Comparison of ENCODE assay signal across 15 cellular contexts in genomic region chr14:99015833-99016232, GRCh38.
"Had no signal": no experiment of that assay in that cellular context is flagged by ENCODE, and none has a peak within 500 bp of the region (broad histone marks: within the 10 kb centered on the region; RNA-seq: fewer than 3 reads in every experiment).

No MANE protein-coding gene starts in this region.

- H3K4me3 Mint-ChIP-seq: dendritic cell treated with granulocyte-macrophage colony-stimulating factor and Interleukin-4, amounts not matched to agents 40 ng/mL and 50 ng/mL, for 4 days; naive thymus-derived CD4-positive, alpha-beta T cell; neural crest cell had no signal

- H3K27me3 ChIP-seq: esophagus squamous epithelium, gastroesophageal sphincter, ovary had no signal

- H3K9me3 ChIP-seq: esophagus squamous epithelium, ovary had no signal

- H3K36me3 ChIP-seq: esophagus squamous epithelium, gastroesophageal sphincter, ovary had no signal

- DNase-seq: esophagus squamous epithelium; foreskin fibroblast; left colon; naive thymus-derived CD4-positive, alpha-beta T cell; nucleus accumbens; ovary; right cardiac atrium; small intestine; stimulated activated CD4-positive, alpha-beta T cell treated with anti-CD3 and anti-CD28 coated beads, Interleukin-12 subunit alpha, Interleukin-12 subunit beta, amount 100 ng/mL, for 4 hours; stimulated activated CD4-positive, alpha-beta T cell treated with anti-CD3 and anti-CD28 coated beads, Interleukin-2, amount 100 ng/mL, for 48 hours; stimulated activated naive CD4-positive, alpha-beta T cell treated with Interleukin-2 at 50 U/mL for 16 hours; trophoblast cell had no signal

- H3K27ac Mint-ChIP-seq: dendritic cell treated with granulocyte-macrophage colony-stimulating factor and Interleukin-4, amounts not matched to agents 40 ng/mL and 50 ng/mL, for 4 days; naive thymus-derived CD4-positive, alpha-beta T cell had no signal

- H3K27me3 Mint-ChIP-seq: dendritic cell treated with granulocyte-macrophage colony-stimulating factor and Interleukin-4, amounts not matched to agents 40 ng/mL and 50 ng/mL, for 4 days; naive thymus-derived CD4-positive, alpha-beta T cell had no signal

- H3K4me3 ChIP-seq: esophagus squamous epithelium, gastroesophageal sphincter, ovary had no signal

- H3K27ac ChIP-seq: esophagus squamous epithelium, gastroesophageal sphincter, ovary had no signal

- H3K4me1 ChIP-seq: esophagus squamous epithelium, gastroesophageal sphincter had no signal
